ENCODE assay signal across 10 cellular contexts in genomic region chr17:5283531-5284315, GRCh38. TPM values are rescaled to one million over a fixed set of nuclear protein-coding genes. Genes with fewer than 3 reads are reported as not detected.
A peak's percentile ranks its signal among the peaks of the same experiment; 100 is the strongest.
DNase-seq lines count a peak whose midpoint lies in the region; ATAC-seq and TF ChIP-seq lines count a peak whose summit lies in the region.
"Had no signal": no experiment of that assay in that cellular context is flagged by ENCODE, and none has a peak within 500 bp of the region (broad histone marks: within the 10 kb centered on the region; RNA-seq: fewer than 3 reads in every experiment).

No MANE protein-coding gene starts in this region.

- DNase-seq in activated T-cell treated with anti-CD3 and anti-CD28 coated beads, Interleukin-2, amount 50 U/mL, for 4 hours: no peak
- no peak for DNase-seq in activated T-cell treated with anti-CD3 and anti-CD28 coated beads, Interleukin-2, amount 50 U/mL, for 48 hours
- DNase-seq in activated B cell treated with CpG ODN at 0.5 μM for 24 hours (no peak), suprapubic skin (ENCODE audit: low spot score in 2 of 2) (no peak), dedifferentiated amniotic fluid mesenchymal stem cell (ENCODE audit: extremely low spot score) (no peak), DMS153 treated with DMSO at 0.1 percent for 48 hours (lab: John Stamatoyannopoulos, UW; ENCODE audit: unreplicated experiment) (no peak), AG20443 (ENCODE audit: low spot score) (no peak)
- DNase-seq: NCI-H2029 treated with DMSO at 0.1 percent for 48 hours had no signal

- WGBS in suprapubic skin: 46% methylated on average over 6 of the region's 6 CpGs

- H3K27ac ChIP-seq in iPS-18a (ENCODE audit: low read length) (no peak overlapping the region), suprapubic skin (no peak overlapping the region)

- H3K27me3 ChIP-seq in iPS-18a (ENCODE audit: control insufficient read depth, insufficient read depth, low read length) (no peaks in the 10 kb centered on the region), suprapubic skin (no peaks in the 10 kb centered on the region)

- POLR2A ChIA-PET in activated B cell treated with CpG ODN at 0.5 μM for 24 hours (lab: Charles Lee): interaction anchor here (0.8 to 3.9 kb wide), 5 partner anchors 12 to 93 kb away, joined by 3 to 37 read pairs (median 5); partner anchors contain the start of gene ZNF594

- TF ChIP-seq CTCF in activated B cell treated with CpG ODN at 0.5 μM for 24 hours (IDR thresholded peaks at IDR 0.05) (no peak), suprapubic skin (IDR thresholded peaks at IDR 0.05) (no peak)

- H3K9me3 ChIP-seq in iPS-18a (ENCODE audit: control insufficient read depth, low read depth, low read length): no peaks in the 10 kb centered on the region
- no peaks in the 10 kb centered on the region for H3K9me3 ChIP-seq in suprapubic skin

- no peak for TF ChIP-seq EP300 in suprapubic skin (IDR thresholded peaks at IDR 0.05)

- no peak for ATAC-seq in activated T-cell treated with anti-CD3 and anti-CD28 coated beads, Interleukin-2, amount 50 U/mL, for 4 hours
- ATAC-seq in activated B cell treated with CpG ODN at 0.5 μM for 24 hours (ENCODE audit: low read depth): no peak

- H3K4me1 Mint-ChIP-seq in activated T-cell treated with anti-CD3 and anti-CD28 coated beads, Interleukin-2, amount 50 U/mL, for 4 hours (ENCODE audit: low read depth): peaks cover 44% of the 10 kb centered on the region
- peaks cover 58% of the 10 kb centered on the region for H3K4me1 Mint-ChIP-seq in activated B cell treated with CpG ODN at 0.5 μM for 24 hours

- H3K4me1 ChIP-seq in iPS-18a (ENCODE audit: control insufficient read depth, low read depth, low read length) (peaks cover 10% of the 10 kb centered on the region), suprapubic skin (peaks cover 24% of the 10 kb centered on the region)

- intact Hi-C loops in activated B cell treated with CpG ODN at 0.5 μM for 24 hours (cut with micrococcal nuclease): loop anchor here (2.0 to 5.0 kb wide), 3 partner anchors 13 to 1141 kb away; partner anchors contain the start of genes CYB5D2 and ZZEF1

- H3K36me3 Mint-ChIP-seq in activated T-cell treated with anti-CD3 and anti-CD28 coated beads, Interleukin-2, amount 50 U/mL, for 4 hours (ENCODE audit: insufficient read depth): peaks cover 9% of the 10 kb centered on the region
- H3K36me3 Mint-ChIP-seq in activated B cell treated with CpG ODN at 0.5 μM for 24 hours (ENCODE audit: low read depth): peaks cover 14% of the 10 kb centered on the region

- no peaks in the 10 kb centered on the region for H3K27me3 Mint-ChIP-seq in activated T-cell treated with anti-CD3 and anti-CD28 coated beads, Interleukin-2, amount 50 U/mL, for 4 hours (ENCODE audit: low read depth)
- no peaks in the 10 kb centered on the region for H3K27me3 Mint-ChIP-seq in activated B cell treated with CpG ODN at 0.5 μM for 24 hours

- H3K36me3 ChIP-seq in iPS-18a (ENCODE audit: control insufficient read depth, low read depth, low read length) (no peaks in the 10 kb centered on the region), suprapubic skin (no peaks in the 10 kb centered on the region)

- no peak for TF ChIP-seq POLR2A in suprapubic skin (IDR thresholded peaks at IDR 0.05)

- H3K4me3 Mint-ChIP-seq in activated T-cell treated with anti-CD3 and anti-CD28 coated beads, Interleukin-2, amount 50 U/mL, for 4 hours: peak overlapping the region; percentile 89
- peak overlapping the region; percentile 92 for H3K4me3 Mint-ChIP-seq in activated B cell treated with CpG ODN at 0.5 μM for 24 hours

- peak overlapping the region; percentile 91 for H3K27ac Mint-ChIP-seq in activated B cell treated with CpG ODN at 0.5 μM for 24 hours

- H3K9ac ChIP-seq in iPS-18a (ENCODE audit: low read length): peak overlapping the region; percentile 74

- no peaks in the 10 kb centered on the region for H3K9me3 Mint-ChIP-seq in activated T-cell treated with anti-CD3 and anti-CD28 coated beads, Interleukin-2, amount 50 U/mL, for 4 hours
- H3K9me3 Mint-ChIP-seq in activated B cell treated with CpG ODN at 0.5 μM for 24 hours: no peaks in the 10 kb centered on the region

- H3K4me3 ChIP-seq in iPS-18a (ENCODE audit: low read length) (peak overlapping the region; percentile 91), suprapubic skin (peak overlapping the region; percentile 81)

- CTCF ChIA-PET in activated B cell treated with CpG ODN at 0.5 μM for 24 hours (lab: Charles Lee): no interaction called here

RNA-seq across cellular contexts. Expression of gene RABEP1, which starts 1.6 kb away (rescaled TPM):
- 10 to 100 TPM; 72.9 to 80.8 (median 76.3) TPM for total RNA-seq in activated T-cell treated with anti-CD3 and anti-CD28 coated beads, Interleukin-2, amount 50 U/mL, for 4 hours
- total RNA-seq in activated B cell treated with CpG ODN at 0.5 μM for 24 hours (63.5 and 67.5 TPM in 2 replicates), suprapubic skin (10 to 100 TPM; 19.2 to 46.4 (median 25.0) TPM)

RNA-seq across cellular contexts. Expression of gene SCIMP, which starts 49.1 kb away (rescaled TPM):
- total RNA-seq in activated T-cell treated with anti-CD3 and anti-CD28 coated beads, Interleukin-2, amount 50 U/mL, for 4 hours: under 1 TPM in 1 of 3 donors, not detected in 2; 0.10 TPM
- 23.4 and 24.5 TPM in 2 replicates for total RNA-seq in activated B cell treated with CpG ODN at 0.5 μM for 24 hours
- total RNA-seq in suprapubic skin: not detected
- total RNA-seq: Daoy had no signal

Comparison
In these comparisons a context has a peak if more than half of its experiments do, and no peak if none do; other contexts are left out.
1. RNA of gene SCIMP, which starts 49.1 kb away (total RNA-seq): 23.4 to 24.5 TPM in activated B cell treated with CpG ODN at 0.5 μM for 24 hours; 0.10 TPM in activated T-cell treated with anti-CD3 and anti-CD28 coated beads, Interleukin-2, amount 50 U/mL, for 4 hours and not detected in suprapubic skin; every median in the first group is over 10 times any median in the second.